Comparison of ENCODE assay signal across 12 cellular contexts in genomic region chr6:139625998-139626975, GRCh38.
DNase-seq lines count a peak whose midpoint lies in the region; ATAC-seq and TF ChIP-seq lines count a peak whose summit lies in the region.
"Had no signal": no experiment of that assay in that cellular context is flagged by ENCODE, and none has a peak within 500 bp of the region (broad histone marks: within the 10 kb centered on the region; RNA-seq: fewer than 3 reads in every experiment).

No MANE protein-coding gene starts in this region.

- DNase-seq in NK-92 treated with Interleukin-12 subunit alpha and Interleukin-12 subunit beta, amount 100 ng/mL, for 24 hours (lab: John Stamatoyannopoulos, UW) = peak; percentile 10
- DNase-seq in NK-92 (lab: John Stamatoyannopoulos, UW; ENCODE audit: unreplicated experiment) (no peak), SIG-M5 treated with dmso at 0.1 percent for 504 hours (lab: John Stamatoyannopoulos, UW; ENCODE audit: unreplicated experiment) (peak; percentile 95), foreskin fibroblast (peak; percentile 39 to 53), gastrocnemius medialis (peak in 1 of 2 donors; percentile 15), NCI-H345 (lab: John Stamatoyannopoulos, UW) (no peak), LoVo (ENCODE audit: low spot score) (no peak)
- DNase-seq: activated CD4-positive, alpha-beta T cell treated with anti-CD3 and anti-CD28 coated beads for 1 hour; NCI-H1417 treated with DMSO at 0.1 percent for 48 hours; RPMI8226; stimulated activated CD4-positive, alpha-beta T cell treated with anti-CD3 and anti-CD28 coated beads, Interleukin-4, amount 100 ng/mL, for 24 hours had no signal

- peaks cover 7 to 10% of the 10 kb centered on the region in 2 donors for H3K4me1 ChIP-seq in gastrocnemius medialis

- in situ Hi-C loops in gastrocnemius medialis (cut with MboI; ENCODE audit: low sequenced_read_pairs in 4 of 4) = no loop called here

- H3K36me3 ChIP-seq in gastrocnemius medialis = no peaks in the 10 kb centered on the region

- no peak for TF ChIP-seq CTCF in foreskin fibroblast (IDR thresholded peaks at IDR 0.05; ENCODE audit: low read depth, low read length)
- no peak for TF ChIP-seq CTCF in gastrocnemius medialis (IDR thresholded peaks at IDR 0.05 in 4 of 5, conservative IDR thresholded peaks at IDR 0.05 in 1 of 5)

- ATAC-seq in gastrocnemius medialis = peak; percentile 76 to 79
- ATAC-seq in GM19455 (IDR thresholded peaks at IDR 0.05; ENCODE audit: unreplicated experiment) = no peak

- no peaks in the 10 kb centered on the region for H3K27me3 ChIP-seq in gastrocnemius medialis

- H3K27ac ChIP-seq in gastrocnemius medialis = peak overlapping the region in 3 of 4 donors; percentile 35 to 69 (median 43)

- intact Hi-C loops in gastrocnemius medialis (cut with DNase I; ENCODE audit: low total_unique reads) = no loop called here

- H3K4me3 ChIP-seq in foreskin fibroblast (ENCODE audit: low read depth in 1 of 2, low read length in 2 of 2) (no peak overlapping the region), gastrocnemius medialis (no peak overlapping the region)

- TF ChIP-seq POLR2A in gastrocnemius medialis (IDR thresholded peaks at IDR 0.05) = no peak

- H3K9me3 ChIP-seq in gastrocnemius medialis = no peaks in the 10 kb centered on the region

Comparison
In these comparisons a context has a peak if more than half of its experiments do, and no peak if none do; other contexts are left out.
1. DNase-seq: peak in NK-92 treated with Interleukin-12 subunit alpha and Interleukin-12 subunit beta, amount 100 ng/mL, for 24 hours (single experiment), SIG-M5 treated with dmso at 0.1 percent for 504 hours (single experiment) and foreskin fibroblast (2 of 2); none in NK-92 (single experiment), NCI-H345 (single experiment) and LoVo (single experiment).